In genomic region chr12:14065094-14065493, GRCh38 we compare ENCODE assay signal across 18 cellular contexts.
A peak's percentile ranks its signal among the peaks of the same experiment; 100 is the strongest.
DNase-seq lines count a peak whose midpoint lies in the region; ATAC-seq, FAIRE-seq and TF ChIP-seq lines count a peak whose summit lies in the region.
"Had no signal": no experiment of that assay in that cellular context is flagged by ENCODE, and none has a peak within 500 bp of the region (broad histone marks: within the 10 kb centered on the region; RNA-seq: fewer than 3 reads in every experiment).

No MANE protein-coding gene starts in this region.

- WGBS in GM12878 (ENCODE audit: insufficient coverage, insufficient replicate concordance, low lambda C conversion rate, missing lambda C conversion rate) = 0% methylated on average over 4 of the region's 4 CpGs

- no peaks in the 10 kb centered on the region for H3K79me2 ChIP-seq in GM12878 (ENCODE audit: control insufficient read depth, insufficient read depth, low read length)

- no peak for TF ChIP-seq POLR2A in GM12878 (IDR thresholded peaks at IDR 0.05; ENCODE audit: low read depth, low read length)

- H4K20me1 ChIP-seq in GM12878 (ENCODE audit: control insufficient read depth, insufficient read depth) = no peaks in the 10 kb centered on the region

- no peak for TF ChIP-seq CTCF in GM12878 (IDR thresholded peaks at IDR 0.05 in 2 of 3, conservative IDR thresholded peaks at IDR 0.05 in 1 of 3; ENCODE audit: control insufficient read depth in 2 of 3, extremely low read depth in 1 of 3, insufficient read depth in 1 of 3, low read depth in 3 of 3, low read length in 3 of 3)

- H3K9ac ChIP-seq in GM12878 (ENCODE audit: control insufficient read depth, insufficient read depth, low read length) = no peak overlapping the region

- no peak overlapping the region for H3K4me2 ChIP-seq in GM12878 (ENCODE audit: control insufficient read depth, insufficient read depth)

- H3K9me3 ChIP-seq in GM12878 (replicated peaks; ENCODE audit: control insufficient read depth, insufficient read depth, low read length) = no peaks in the 10 kb centered on the region

- 0 out of 4 replicates have a peak, but pooled peaks of 1 of the 2 experiments have one; percentile 35 for TF ChIP-seq EP300 in GM12878 (IDR thresholded peaks at IDR 0.05; ENCODE audit: borderline replicate concordance in 1 of 2, control insufficient read depth in 1 of 2, low read depth in 2 of 2, low read length in 2 of 2)

- no peak overlapping the region for H3K27ac ChIP-seq in GM12878 (ENCODE audit: control insufficient read depth, insufficient read depth)

- intact Hi-C loops in GM12878 (cut with micrococcal nuclease; ENCODE audit: unreplicated experiment) = no loop called here

- in situ Hi-C loops in GM12878 (cut with MboI) = no loop called here

- ATAC-seq in GM18867 (IDR thresholded peaks at IDR 0.05; ENCODE audit: unreplicated experiment) = peak; percentile 47
- no peak; the same call in 2 of the 3 replicates for ATAC-seq in GM12878
- ATAC-seq in GM21723 (IDR thresholded peaks at IDR 0.05; ENCODE audit: unreplicated experiment) = no peak

- DNase-seq in NOMO-1 treated with DMSO at 0.1 percent for 48 hours (lab: John Stamatoyannopoulos, UW; ENCODE audit: unreplicated experiment) (peak; percentile 85), GM12878 (ENCODE audit: low read depth, low spot score) (no peak), NCI-H82 (lab: John Stamatoyannopoulos, UW) (no peak), DMS153 treated with DMSO at 0.1 percent for 48 hours (lab: John Stamatoyannopoulos, UW; ENCODE audit: unreplicated experiment) (no peak), Kasumi-1 (lab: John Stamatoyannopoulos, UW) (no peak)
- DNase-seq: C1 segment of cervical spinal cord; Calu3; CD4-positive, alpha-beta T cell; DMS 273 treated with DMSO at 0.1 percent for 48 hours; DMS79; EL; GOT3; H9; IMR-90 had no signal

- FAIRE-seq in GM12878 (lab: Jason Lieb, UNC) = no peak
- FAIRE-seq: A204.1, G401.6 had no signal

- no peaks in the 10 kb centered on the region; a peak in 1 of 4 replicates for H3K27me3 ChIP-seq in GM12878 (replicated peaks in 1 of 2; ENCODE audit: control insufficient read depth in 2 of 2, insufficient read depth in 2 of 2, low read length in 1 of 2)

- CTCF ChIA-PET in GM12878 (lab: Yijun Ruan, JAX) = no interaction called here

- no peak for TF ChIP-seq RAD21 in GM12878 (IDR thresholded peaks at IDR 0.05; ENCODE audit: insufficient read depth, low read depth, low read length)

- BruUV-seq in GM12878 (replicated peaks; lab: Mats Ljungman, UMichigan) = no TSS peak

- H3K4me3 ChIP-seq in GM12878 = no peak overlapping the region

- no peak overlapping the region for H2AFZ ChIP-seq in GM12878 (ENCODE audit: control insufficient read depth, low read depth, low read length)

- RAD21 ChIA-PET in GM12878 (lab: Charles Lee; ENCODE audit: unreplicated experiment) = no interaction called here

- H3K36me3 ChIP-seq in GM12878 (ENCODE audit: control insufficient read depth in 2 of 2, insufficient read depth in 2 of 2, low read length in 1 of 2) = no peaks in the 10 kb centered on the region

- SMC1A ChIA-PET in GM12878 (lab: Charles Lee; ENCODE audit: uncharacterized antibody, unreplicated experiment) = no interaction called here

- POLR2A ChIA-PET in GM12878 (lab: Charles Lee) = no interaction called here

- H3K4me1 ChIP-seq in GM12878 (ENCODE audit: control insufficient read depth, insufficient read depth, low read length) = no peaks in the 10 kb centered on the region

TF ChIP-seq in GM12878, 131 proteins besides CTCF, POLR2A, EP300 and RAD21:
- no peak for TF ChIP-seq NFIC (IDR thresholded peaks at IDR 0.05; ENCODE audit: low read depth, low read length)
- no peak for TF ChIP-seq ZZZ3 (IDR thresholded peaks at IDR 0.05; ENCODE audit: control insufficient read depth, insufficient read length, low read depth)
- no peak for TF ChIP-seq ZSCAN29 (IDR thresholded peaks at IDR 0.05)
- no peak for TF ChIP-seq TAF1 (IDR thresholded peaks at IDR 0.05; ENCODE audit: borderline replicate concordance, low read depth, low read length)
- TF ChIP-seq CHD1 (IDR thresholded peaks at IDR 0.05; ENCODE audit: low read depth, low read length) = no peak
- no peak for TF ChIP-seq MYC (IDR thresholded peaks at IDR 0.05; ENCODE audit: insufficient read depth, insufficient read length, insufficient replicate concordance, low read length, severe bottlenecking)
- TF ChIP-seq NBN (IDR thresholded peaks at IDR 0.05) = no peak
- TF ChIP-seq BMI1 (IDR thresholded peaks at IDR 0.05; ENCODE audit: borderline replicate concordance) = 0 out of 2 replicates have a peak, but pooled peaks have one; percentile 13
- no peak for TF ChIP-seq MLLT1 (IDR thresholded peaks at IDR 0.05)
- no peak for TF ChIP-seq ATF7 (IDR thresholded peaks at IDR 0.05; ENCODE audit: low read depth)
- TF ChIP-seq HDAC2 (IDR thresholded peaks at IDR 0.05) = no peak
- TF ChIP-seq ZNF384 (IDR thresholded peaks at IDR 0.05; ENCODE audit: borderline replicate concordance, low read depth, low read length) = peak; percentile 83; the same call in 1 of the 2 replicates
- no peak for TF ChIP-seq ATF3 (IDR thresholded peaks at IDR 0.05; ENCODE audit: borderline replicate concordance, extremely low read depth, low read depth, low read length)
- TF ChIP-seq GATAD2B (conservative IDR thresholded peaks at IDR 0.05; ENCODE audit: low read depth) = no peak
- no peak for TF ChIP-seq ATF2 (IDR thresholded peaks at IDR 0.05; ENCODE audit: low read length)
- no peak for TF ChIP-seq SREBF2 (IDR thresholded peaks at IDR 0.05; ENCODE audit: low read length)
- no peak for TF ChIP-seq SUZ12 (IDR thresholded peaks at IDR 0.05; ENCODE audit: unreplicated experiment)
- peak; percentile 56; the same call in 1 of the 2 replicates for TF ChIP-seq MTA2 (IDR thresholded peaks at IDR 0.05; ENCODE audit: low read depth)
- no peak for TF ChIP-seq KAT2A (conservative IDR thresholded peaks at IDR 0.05; ENCODE audit: control insufficient read depth, low read depth, low read length)
- TF ChIP-seq DPF2 (IDR thresholded peaks at IDR 0.05) = no peak
- peak; percentile 50; the same call in 1 of the 2 replicates for TF ChIP-seq SPI1 (IDR thresholded peaks at IDR 0.05; ENCODE audit: borderline replicate concordance, insufficient read depth, low read depth, low read length)
- TF ChIP-seq IKZF1 (conservative IDR thresholded peaks at IDR 0.05) = no peak
- no peak for TF ChIP-seq SIX5 (IDR thresholded peaks at IDR 0.05; ENCODE audit: low read depth, low read length, severe bottlenecking)
- TF ChIP-seq NR2C1 (IDR thresholded peaks at IDR 0.05) = no peak
- no peak for TF ChIP-seq NR2F1 (conservative IDR thresholded peaks at IDR 0.05)
